11 cellular contexts compared by ENCODE assay signal in genomic region chr1:236159704-236160539, GRCh38.
A peak's percentile ranks its signal among the peaks of the same experiment; 100 is the strongest.
DNase-seq lines count a peak whose midpoint lies in the region; ATAC-seq, FAIRE-seq and TF ChIP-seq lines count a peak whose summit lies in the region.
"Had no signal": no experiment of that assay in that cellular context is flagged by ENCODE, and none has a peak within 500 bp of the region (broad histone marks: within the 10 kb centered on the region; RNA-seq: fewer than 3 reads in every experiment).

No MANE protein-coding gene starts in this region.

- TF ChIP-seq CTCF in GM12864 (IDR thresholded peaks at IDR 0.05; ENCODE audit: low read depth, low read length, missing control alignments), result no peak

- FAIRE-seq in RCC 7860 (lab: Jason Lieb, UNC), result no peak

- peak; percentile 87 for DNase-seq in GM12864 (ENCODE audit: low read depth)
- DNase-seq in germinal center (ENCODE audit: low spot score), result peak; percentile 66
- no peak for DNase-seq in RCC 7860 (ENCODE audit: low spot score)
- DNase-seq in NCI-H187 (lab: John Stamatoyannopoulos, UW), result no peak
- DNase-seq in DMS114 treated with DMSO at 0.1 percent for 48 hours (lab: John Stamatoyannopoulos, UW; ENCODE audit: unreplicated experiment), result no peak
- DNase-seq in OCI-M1 (lab: John Stamatoyannopoulos, UW), result no peak
- DNase-seq: DMS79 treated with DMSO at 0.1 percent for 48 hours, NCI-H446 had no signal

- peak overlapping the region; percentile 22 for H3K4me3 ChIP-seq in GM12864 (ENCODE audit: low read depth, low read length)
- H3K4me3 ChIP-seq: right atrium auricular region had no signal

- ATAC-seq in GM19455 (IDR thresholded peaks at IDR 0.05; ENCODE audit: unreplicated experiment) (peak; percentile 39), HG03139 (IDR thresholded peaks at IDR 0.05; ENCODE audit: unreplicated experiment) (peak; percentile 25)

Comparison
In these comparisons a context has a peak if more than half of its experiments do, and no peak if none do; other contexts are left out.
1. DNase-seq: peak in GM12864 (single experiment) and germinal center (single experiment); none in RCC 7860 (single experiment), NCI-H187 (0 of 2), DMS114 treated with DMSO at 0.1 percent for 48 hours (single experiment) and OCI-M1 (single experiment).